ENCODE assay signal across 8 cellular contexts in the genomic region with DNA sequence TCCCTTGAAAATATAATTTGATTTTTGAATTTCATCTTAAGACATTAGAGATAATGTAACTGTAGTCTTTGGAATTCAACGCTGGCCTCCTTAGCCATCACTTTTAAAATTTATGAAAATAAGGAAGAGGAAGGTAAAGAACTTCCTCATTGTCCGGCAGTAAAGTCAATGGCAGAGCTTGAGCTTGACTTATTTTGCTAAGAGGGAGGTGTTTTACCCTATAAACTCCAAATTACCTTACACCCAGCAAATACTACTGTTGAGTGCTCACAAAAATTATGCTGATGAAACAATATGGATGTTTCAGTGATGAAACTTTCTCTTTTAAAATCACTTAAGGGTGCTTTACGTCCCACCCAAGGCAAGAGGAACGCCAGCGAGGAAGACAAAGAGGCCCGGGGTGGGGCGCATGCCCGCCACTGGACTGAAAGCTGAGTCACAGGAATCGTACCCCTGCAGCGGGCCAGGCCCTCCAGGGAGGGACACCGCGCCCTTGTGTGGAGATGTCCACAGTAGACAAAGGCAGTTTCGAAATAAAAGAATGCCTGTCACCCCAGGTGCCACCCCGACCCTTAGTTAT. TPM values are rescaled to one million over a fixed set of nuclear protein-coding genes. Genes with fewer than 3 reads are reported as not detected.
DNase-seq lines count a peak whose midpoint lies in the region; ATAC-seq and TF ChIP-seq lines count a peak whose summit lies in the region.

No MANE protein-coding gene starts in this region.

- H3K9ac ChIP-seq in iPS-20b (ENCODE audit: low read depth, low read length) (peak overlapping the region; percentile 81), skeletal muscle tissue (ENCODE audit: low read depth in 1 of 3, low read length in 3 of 3) (peak overlapping the region; percentile 70 to 89 (median 75))

- intact Hi-C loops in MCF 10A (cut with micrococcal nuclease): loop anchor here (2.0 kb wide), 1 partner anchor 128 kb away; no protein-coding TSS in a partner anchor

- CTCF ChIA-PET in MCF 10A (lab: Yijun Ruan, JAX): interaction anchor here (0.5 to 0.6 kb wide), 3 partner anchors 36 to 516 kb away, joined by 3 to 5 read pairs (median 3); no protein-coding TSS in a partner anchor

- peaks cover 29% of the 10 kb centered on the region for H3K36me3 Mint-ChIP-seq in MCF 10A (ENCODE audit: insufficient read depth, unreplicated experiment)

- ATAC-seq in HG02840 (IDR thresholded peaks at IDR 0.05; ENCODE audit: low FRiP score, unreplicated experiment): no peak

- peak overlapping the region; percentile 83 for H3K27ac ChIP-seq in iPS-20b (ENCODE audit: low read length)
- H3K27ac ChIP-seq in skeletal muscle tissue (ENCODE audit: low read depth, low read length): peak overlapping the region; percentile 90

- BruUV-seq in MCF 10A (replicated peaks; lab: Mats Ljungman, UMichigan): no TSS peak

- H3K9me3 ChIP-seq in iPS-20b (ENCODE audit: insufficient read depth, low read depth, low read length): no peaks in the 10 kb centered on the region
- no peaks in the 10 kb centered on the region for H3K9me3 ChIP-seq in skeletal muscle tissue (ENCODE audit: control insufficient read depth in 3 of 3, low read length in 3 of 3)

- peaks cover 8% of the 10 kb centered on the region for H3K4me1 Mint-ChIP-seq in MCF 10A (ENCODE audit: insufficient read depth, unreplicated experiment)

- H3K4me3 Mint-ChIP-seq in MCF 10A (ENCODE audit: unreplicated experiment): peak overlapping the region; percentile 88

- TF ChIP-seq CTCF in HFF-Myc (IDR thresholded peaks at IDR 0.05; ENCODE audit: low read depth, low read length, missing control alignments) (no peak), MCF 10A (IDR thresholded peaks at IDR 0.05; ENCODE audit: unreplicated experiment) (no peak)

- POLR2A ChIA-PET in MCF 10A (lab: Yijun Ruan, JAX): interaction anchor here (0.7 to 3.4 kb wide), 6 partner anchors 10 to 514 kb away, joined by 3 to 20 read pairs (median 4); no protein-coding TSS in a partner anchor

- H3K9me3 Mint-ChIP-seq in MCF 10A (ENCODE audit: unreplicated experiment): no peaks in the 10 kb centered on the region

- H3K4me1 ChIP-seq in iPS-20b (ENCODE audit: insufficient read depth, low read length) (peaks cover 7% of the 10 kb centered on the region; the same call in 1 of the 2 replicates), skeletal muscle tissue (ENCODE audit: control insufficient read depth in 3 of 3, insufficient read depth in 3 of 3, low read length in 3 of 3) (peaks cover 0 to 9% (median 0%) of the 10 kb centered on the region in 3 donors)

- H3K4me3 ChIP-seq in HFF-Myc (replicated peaks; ENCODE audit: low read depth, low read length): peak overlapping the region; percentile 85
- H3K4me3 ChIP-seq in iPS-20b (ENCODE audit: low read length): peak overlapping the region; percentile 97
- H3K4me3 ChIP-seq in skeletal muscle tissue (ENCODE audit: low read length in 3 of 3): peak overlapping the region; percentile 63 to 74 (median 73)

- peaks cover 14% of the 10 kb centered on the region for H3K27me3 Mint-ChIP-seq in MCF 10A (ENCODE audit: insufficient read depth, unreplicated experiment)

- peak overlapping the region; percentile 84 for H3K27ac Mint-ChIP-seq in MCF 10A (ENCODE audit: low read depth, unreplicated experiment)

- H3K36me3 ChIP-seq in iPS-20b (ENCODE audit: insufficient read depth, low read depth, low read length) (peaks cover 24% of the 10 kb centered on the region), skeletal muscle tissue (ENCODE audit: control insufficient read depth in 3 of 3, insufficient read depth in 3 of 3, low read length in 3 of 3) (no peaks in the 10 kb centered on the region)

- peak; percentile 69 for DNase-seq in AG20443 (ENCODE audit: low spot score)
- DNase-seq in HFF-Myc (ENCODE audit: extremely low read depth, low read depth): no peak
- DNase-seq in SKM-1 (lab: John Stamatoyannopoulos, UW; ENCODE audit: unreplicated experiment): peak; percentile 26
- peak; percentile 56 for DNase-seq in MCF 10A (ENCODE audit: unreplicated experiment)
- DNase-seq in dedifferentiated amniotic fluid mesenchymal stem cell (ENCODE audit: extremely low spot score): no peak

- H3K27me3 ChIP-seq in iPS-20b (ENCODE audit: insufficient read depth, low read length) (no peaks in the 10 kb centered on the region), skeletal muscle tissue (ENCODE audit: control insufficient read depth in 3 of 3, insufficient read depth in 3 of 3, low read length in 3 of 3) (peaks cover 0 to 4% (median 0%) of the 10 kb centered on the region in 3 donors)

RNA-seq across cellular contexts. Expression of a gene that starts 0.6 kb away (rescaled TPM):
- total RNA-seq in MCF 10A (2022): 801 and 901 TPM in 2 replicates
- total RNA-seq in skeletal muscle tissue: 1,543 TPM

Comparison
In these comparisons a context has a peak if more than half of its experiments do, and no peak if none do; other contexts are left out.
1. DNase-seq: peak in AG20443 (single experiment), SKM-1 (single experiment) and MCF 10A (single experiment); none in HFF-Myc (single experiment) and dedifferentiated amniotic fluid mesenchymal stem cell (single experiment).
2. Peak in every context shown above with its lines, with median percentiles within 50 percentile points of each other: H3K4me3 ChIP-seq.